Comparison of ENCODE assay signal across 8 cellular contexts in the genomic region with DNA sequence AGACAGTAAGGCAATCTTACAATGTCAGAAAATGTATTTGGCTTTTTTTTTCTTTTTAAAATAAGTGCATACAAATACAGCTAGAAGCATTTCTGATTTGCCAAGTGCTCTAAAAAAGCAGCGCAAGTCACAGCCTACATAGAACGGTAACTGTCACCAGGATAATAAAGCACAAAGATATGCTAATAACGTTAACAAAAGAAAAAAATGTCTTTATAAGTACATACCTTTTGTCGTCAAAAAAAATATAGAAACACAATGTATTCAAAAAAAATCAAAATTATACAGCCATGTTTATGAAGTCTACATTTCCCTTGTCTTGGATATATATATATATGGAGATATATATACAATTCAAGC. TPM values are rescaled to one million over a fixed set of nuclear protein-coding genes. Genes with fewer than 3 reads are reported as not detected.
DNase-seq lines count a peak whose midpoint lies in the region; ATAC-seq and TF ChIP-seq lines count a peak whose summit lies in the region.

No MANE protein-coding gene starts in this region.

- intact Hi-C loops in lower leg skin (cut with DNase I; ENCODE audit: low total_unique reads) (loop anchor here (5.0 to 10.0 kb wide), 3 partner anchors 74 to 461 kb away; no protein-coding TSS in a partner anchor), transverse colon (cut with DNase I; ENCODE audit: low total_unique reads) (loop anchor here (5.0 kb wide), 1 partner anchor 74 kb away; no protein-coding TSS in a partner anchor), head of caudate nucleus (cut with DNase I) (no loop called here)

- H3K27ac ChIP-seq in angular gyrus (ENCODE audit: low read depth, low read length) (peak overlapping the region; percentile 95), transverse colon (peak overlapping the region; percentile 98 to 100 (median 99))

- H3K4me3 ChIP-seq in lower leg skin (ENCODE audit: low read depth, poor library complexity, severe bottlenecking) (peak overlapping the region; percentile 85), transverse colon (peak overlapping the region; percentile 79 to 91 (median 84))

- H3K9me3 Mint-ChIP-seq in activated naive CD4-positive, alpha-beta T cell treated with anti-CD3 and anti-CD28 coated beads, Interleukin-2, amount 10 ng/mL, durations not matched to agents 7 days and 5 days = no peaks in the 10 kb centered on the region

- H3K36me3 ChIP-seq in transverse colon = peaks cover 0 to 23% (median 5%) of the 10 kb centered on the region in 4 donors

- in situ Hi-C loops in transverse colon (cut with MboI; ENCODE audit: low pct_ligation_motif_present in 1 of 4, low pct_unique_long_range_greater_than_20kb in 1 of 4, low sequenced_read_pairs in 3 of 4) = loop anchor here in 2 of 4 donors (5.0 to 25.0 kb wide), 5 partner anchors 118 to 368 kb away; no protein-coding TSS in a partner anchor

- H3K27me3 Mint-ChIP-seq in activated naive CD4-positive, alpha-beta T cell treated with anti-CD3 and anti-CD28 coated beads, Interleukin-2, amount 10 ng/mL, durations not matched to agents 7 days and 5 days = no peaks in the 10 kb centered on the region

- H3K9me3 ChIP-seq in transverse colon = no peaks in the 10 kb centered on the region

- TF ChIP-seq CTCF in lower leg skin (IDR thresholded peaks at IDR 0.05) (no peak), transverse colon (IDR thresholded peaks at IDR 0.05) (no peak)

- H3K4me3 Mint-ChIP-seq in activated naive CD4-positive, alpha-beta T cell treated with anti-CD3 and anti-CD28 coated beads, Interleukin-2, amount 10 ng/mL, durations not matched to agents 7 days and 5 days = peak overlapping the region; percentile 92

- TF ChIP-seq POLR2A in lower leg skin (IDR thresholded peaks at IDR 0.05) = no peak
- TF ChIP-seq POLR2A in transverse colon (IDR thresholded peaks at IDR 0.05) = no peak

- H3K4me1 ChIP-seq in transverse colon = peaks cover 10 to 40% (median 36%) of the 10 kb centered on the region in 4 donors

- TF ChIP-seq EP300 in transverse colon (IDR thresholded peaks at IDR 0.05; ENCODE audit: low read depth) = no peak

- 1 to 3% methylated on average over 4 of the region's 4 CpGs for WGBS in lower leg skin, 2 donors
- 0 to 1% methylated on average over 4 of the region's 4 CpGs for WGBS in transverse colon (ENCODE audit: low coverage in 1 of 2), 2 donors

- peak overlapping the region; percentile 99 for H3K27ac Mint-ChIP-seq in activated naive CD4-positive, alpha-beta T cell treated with anti-CD3 and anti-CD28 coated beads, Interleukin-2, amount 10 ng/mL, durations not matched to agents 7 days and 5 days

- ATAC-seq in activated CD4-positive, CD25-positive, alpha-beta regulatory T cell treated with anti-CD3 and anti-CD28 coated beads, Interleukin-2, amount 50 U/mL, for 24 hours = no peak

- H3K36me3 Mint-ChIP-seq in activated naive CD4-positive, alpha-beta T cell treated with anti-CD3 and anti-CD28 coated beads, Interleukin-2, amount 10 ng/mL, durations not matched to agents 7 days and 5 days = peaks cover 53% of the 10 kb centered on the region

- CTCF ChIA-PET in activated naive CD4-positive, alpha-beta T cell treated with anti-CD3 and anti-CD28 coated beads, Interleukin-2, amount 10 ng/mL, durations not matched to agents 7 days and 5 days (lab: Charles Lee) = interaction anchor here (1.1 to 1.5 kb wide), 3 partner anchors 107 to 119 kb away, joined by 3 to 5 read pairs (median 3); no protein-coding TSS in a partner anchor

- no peak for DNase-seq in activated naive CD4-positive, alpha-beta T cell treated with anti-CD3 and anti-CD28 coated beads, Interleukin-2, amount 10 ng/mL, durations not matched to agents 7 days and 5 days
- DNase-seq in activated naive CD4-positive, alpha-beta T cell treated with Interleukin-2 at 50 U/mL for 16 hours = no peak
- no peak for DNase-seq in lower leg skin (ENCODE audit: low spot score in 2 of 2)
- DNase-seq in transverse colon = no peak
- DNase-seq in GDM1 (lab: John Stamatoyannopoulos, UW) = no peak
- DNase-seq in head of caudate nucleus = no peak

- no peaks in the 10 kb centered on the region for H3K27me3 ChIP-seq in transverse colon

- peaks cover 60% of the 10 kb centered on the region for H3K4me1 Mint-ChIP-seq in activated naive CD4-positive, alpha-beta T cell treated with anti-CD3 and anti-CD28 coated beads, Interleukin-2, amount 10 ng/mL, durations not matched to agents 7 days and 5 days

RNA-seq across cellular contexts. Expression of a gene that starts 3.3 kb away (rescaled TPM):
- total RNA-seq in lower leg skin (100 to 1,000 TPM; 121 to 149 (median 137) TPM), transverse colon (100 to 1,000 TPM in 1 of 4 donors, 10 to 100 TPM in 3; 82.7 to 120 (median 93.3) TPM)
